In genomic region chr12:104286538-104287482, GRCh38 we compare ENCODE assay signal across 1 cellular context.
A peak's percentile ranks its signal among the peaks of the same experiment; 100 is the strongest.
TF ChIP-seq lines count a peak whose summit lies in the region.

No MANE protein-coding gene starts in this region.

TF ChIP-seq in K562, 482 proteins besides CTCF, POLR2A, EP300 and RAD21 (continued from another document and continues in another):
- no peak for TF ChIP-seq TCF7L2 (IDR thresholded peaks at IDR 0.05; ENCODE audit: low read depth, low read length)
- peak; percentile 91; the same call in 1 of the 2 replicates for TF ChIP-seq POLR2AphosphoS2 (IDR thresholded peaks at IDR 0.05; ENCODE audit: low read length)
- TF ChIP-seq RBBP5 (IDR thresholded peaks at IDR 0.05; ENCODE audit: borderline replicate concordance, insufficient read depth, low read length, poor library complexity, severe bottlenecking): peak; percentile 74
- TF ChIP-seq NFE2 (IDR thresholded peaks at IDR 0.05; ENCODE audit: low read depth): peak; percentile 99
- no peak for TF ChIP-seq HINFP (tag; conservative IDR thresholded peaks at IDR 0.05; ENCODE audit: low read depth)
- peak; percentile 66; the same call in 1 of the 2 replicates for TF ChIP-seq THAP12 (CRISPR knock-in tag; IDR thresholded peaks at IDR 0.05)
- TF ChIP-seq ETV5 (CRISPR knock-in tag; IDR thresholded peaks at IDR 0.05; ENCODE audit: low read depth): peak; percentile 80; the same call in 1 of the 2 replicates
- 0 out of 2 replicates have a peak, but pooled peaks have one; percentile 18 for TF ChIP-seq HCFC1 (IDR thresholded peaks at IDR 0.05; ENCODE audit: low read depth, low read length)
- peak; percentile 73; the same call in 1 of the 2 replicates for TF ChIP-seq CEBPG (CRISPR knock-in tag; IDR thresholded peaks at IDR 0.05)
- peak; percentile 21 to 44; a peak in 2 of 4 replicates for TF ChIP-seq CEBPG (tag; conservative IDR thresholded peaks at IDR 0.05 in 1 of 2, IDR thresholded peaks at IDR 0.05 in 1 of 2)
- TF ChIP-seq ZNF584 (CRISPR knock-in tag; IDR thresholded peaks at IDR 0.05; ENCODE audit: low read depth): no peak
- peak; percentile 96 for TF ChIP-seq MLLT1 (IDR thresholded peaks at IDR 0.05)
- peak in 1 of 3 experiments; percentile 67; a peak in 1 of 6 replicates for TF ChIP-seq ZBTB11 (CRISPR knock-in tag; IDR thresholded peaks at IDR 0.05)
- TF ChIP-seq LARP7 (IDR thresholded peaks at IDR 0.05): 0 out of 2 replicates have a peak, but pooled peaks have one; percentile 47
- peak; percentile 14 for TF ChIP-seq MXD1 (CRISPR knock-in tag; IDR thresholded peaks at IDR 0.05; ENCODE audit: borderline replicate concordance, poor library complexity, severe bottlenecking)
- TF ChIP-seq ZBTB1 (CRISPR knock-in tag; IDR thresholded peaks at IDR 0.05; ENCODE audit: borderline replicate concordance, low read depth): peak; percentile 21; the same call in 1 of the 2 replicates
- no peak for TF ChIP-seq MTA1 (IDR thresholded peaks at IDR 0.05; ENCODE audit: borderline replicate concordance)
- peak; percentile 36 for TF ChIP-seq TFE3 (CRISPR knock-in tag; IDR thresholded peaks at IDR 0.05)
- peak; percentile 67; the same call in 1 of the 2 replicates for TF ChIP-seq KLF1 (tag; IDR thresholded peaks at IDR 0.05)
- TF ChIP-seq XRCC3 (IDR thresholded peaks at IDR 0.05): no peak
- peak in 1 of 2 experiments; percentile 96; a peak in 2 of 4 replicates for TF ChIP-seq TEAD1 (CRISPR knock-in tag; IDR thresholded peaks at IDR 0.05)
- 0 out of 2 replicates have a peak, but pooled peaks have one; percentile 14 for TF ChIP-seq ZC3H11A (IDR thresholded peaks at IDR 0.05; ENCODE audit: low read depth, low read length)
- TF ChIP-seq YY1 (IDR thresholded peaks at IDR 0.05; ENCODE audit: borderline replicate concordance in 1 of 3, control insufficient read depth in 1 of 3, extremely low read depth in 1 of 3, insufficient read depth in 3 of 3, insufficient read length in 1 of 3, insufficient replicate concordance in 2 of 3, low read depth in 1 of 3, low read length in 2 of 3): peak in 2 of 3 experiments; percentile 59 to 78
- TF ChIP-seq ZBTB40 (IDR thresholded peaks at IDR 0.05): no peak
- no peak for TF ChIP-seq ZBTB40 (CRISPR knock-in tag; IDR thresholded peaks at IDR 0.05)
- peak; percentile 93 for TF ChIP-seq KDM5B (IDR thresholded peaks at IDR 0.05; ENCODE audit: insufficient replicate concordance, low read depth, low read length)
- no peak for TF ChIP-seq ADNP (tag; IDR thresholded peaks at IDR 0.05)
- 0 out of 2 replicates have a peak, but pooled peaks have one; percentile 40 for TF ChIP-seq HDAC8 (tag; IDR thresholded peaks at IDR 0.05)
- TF ChIP-seq ZNF384 (IDR thresholded peaks at IDR 0.05; ENCODE audit: low read depth, low read length): peak; percentile 88
- 0 out of 4 replicates have a peak, but pooled peaks of 1 of the 2 experiments have one; percentile 24 for TF ChIP-seq NONO (IDR thresholded peaks at IDR 0.05; ENCODE audit: low read depth in 2 of 2, low read length in 1 of 2)
- TF ChIP-seq CTBP1 (IDR thresholded peaks at IDR 0.05; ENCODE audit: borderline replicate concordance): peak; percentile 73; the same call in 1 of the 2 replicates
- TF ChIP-seq ZNF449 (CRISPR knock-in tag; IDR thresholded peaks at IDR 0.05): no peak
- TF ChIP-seq NBN (IDR thresholded peaks at IDR 0.05; ENCODE audit: low read depth): peak; percentile 77
- TF ChIP-seq SUPT5H (IDR thresholded peaks at IDR 0.05): peak; percentile 98
- peak; percentile 81; the same call in 1 of the 2 replicates for TF ChIP-seq NFRKB (IDR thresholded peaks at IDR 0.05; ENCODE audit: low read depth)
- peak; percentile 35; the same call in 1 of the 2 replicates for TF ChIP-seq LEF1 (IDR thresholded peaks at IDR 0.05)
- peak; percentile 86 for TF ChIP-seq LCOR (CRISPR knock-in tag; IDR thresholded peaks at IDR 0.05)
